1 cellular context compared by ENCODE assay signal in the genomic region with DNA sequence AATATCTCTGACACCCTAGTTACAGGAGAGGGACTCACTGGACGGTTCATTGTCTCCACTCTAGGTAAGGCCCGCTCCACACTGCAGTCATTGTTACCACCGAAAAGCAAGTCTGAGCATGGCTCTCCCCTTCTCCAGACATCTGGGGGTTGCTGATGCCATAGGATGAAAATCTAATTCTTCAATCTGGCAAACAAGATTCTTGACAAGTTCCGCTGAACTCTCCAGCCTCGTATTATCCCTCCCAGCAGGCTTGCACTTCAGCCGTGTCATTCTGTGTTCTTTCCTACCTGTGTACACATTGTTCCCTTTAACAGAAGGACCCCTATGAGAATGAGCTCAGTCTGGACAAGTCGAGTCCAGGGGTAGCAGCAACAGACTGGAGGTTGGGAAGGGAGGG.
TF ChIP-seq lines count a peak whose summit lies in the region.

No MANE protein-coding gene starts in this region.

TF ChIP-seq in IMR-90, 13 proteins besides CTCF, POLR2A, EP300 and RAD21 (continued from another document):
- TF ChIP-seq RFX5 (IDR thresholded peaks at IDR 0.05; ENCODE audit: low read depth, low read length) (no peak), CEBPB (IDR thresholded peaks at IDR 0.05; ENCODE audit: low read depth, low read length) (no peak), NFE2L2 (IDR thresholded peaks at IDR 0.05; ENCODE audit: low read depth, low read length) (no peak), MAZ (IDR thresholded peaks at IDR 0.05; ENCODE audit: borderline replicate concordance, low read depth, low read length) (no peak), MAFK (IDR thresholded peaks at IDR 0.05; ENCODE audit: low read depth, low read length) (no peak)
TF ChIP-seq in IMR-90: peak in this region for 0.
